19 cellular contexts compared by ENCODE assay signal in genomic region chr2:233453111-233453915, GRCh38.
DNase-seq lines count a peak whose midpoint lies in the region; ATAC-seq and TF ChIP-seq lines count a peak whose summit lies in the region.
"Had no signal": no experiment of that assay in that cellular context is flagged by ENCODE, and none has a peak within 500 bp of the region (broad histone marks: within the 10 kb centered on the region; RNA-seq: fewer than 3 reads in every experiment).

No MANE protein-coding gene starts in this region.

- no peak for TF ChIP-seq POLR2A in stomach (IDR thresholded peaks at IDR 0.05)

- peaks cover 16 to 51% (median 44%) of the 10 kb centered on the region in 3 experiments; a peak in 6 of 7 replicates for H3K36me3 Mint-ChIP-seq in H9 (ENCODE audit: insufficient read depth in 1 of 3, low read depth in 3 of 3)
- H3K36me3 Mint-ChIP-seq in central memory CD8-positive, alpha-beta T cell (ENCODE audit: insufficient read depth) = peaks cover 62% of the 10 kb centered on the region
- H3K36me3 Mint-ChIP-seq in naive thymus-derived CD8-positive, alpha-beta T cell = peaks cover 0 to 91% (median 27%) of the 10 kb centered on the region in 3 donors

- no peak overlapping the region for H4K91ac ChIP-seq in H9 (ENCODE audit: insufficient read length, low read depth, low read length)

- no peak overlapping the region for H3K4me3 Mint-ChIP-seq in H9
- no peak overlapping the region for H3K4me3 Mint-ChIP-seq in central memory CD8-positive, alpha-beta T cell
- no peak overlapping the region for H3K4me3 Mint-ChIP-seq in naive thymus-derived CD8-positive, alpha-beta T cell
- H3K4me3 Mint-ChIP-seq: activated CD8-positive, alpha-beta memory T cell treated with anti-CD3 and anti-CD28 coated beads, Interleukin-2, amount 10 ng/mL, durations not matched to agents 7 days and 5 days had no signal

- peaks cover 5 to 12% of the 10 kb centered on the region in 2 experiments for H3K4me1 Mint-ChIP-seq in H9
- peaks cover under 1% of the 10 kb centered on the region for H3K4me1 Mint-ChIP-seq in central memory CD8-positive, alpha-beta T cell
- peaks cover 0 to 11% (median 6%) of the 10 kb centered on the region in 4 donors for H3K4me1 Mint-ChIP-seq in naive thymus-derived CD8-positive, alpha-beta T cell

- H3K27ac Mint-ChIP-seq in H9 = peak overlapping the region in 2 of 3 experiments; percentile 55 to 64; a peak in 4 of 7 replicates
- peak overlapping the region; percentile 46 for H3K27ac Mint-ChIP-seq in central memory CD8-positive, alpha-beta T cell (ENCODE audit: low read depth)
- H3K27ac Mint-ChIP-seq in naive thymus-derived CD8-positive, alpha-beta T cell = peak overlapping the region in 7 of 10 donors; percentile 18 to 76 (median 56)
- H3K27ac Mint-ChIP-seq: activated CD8-positive, alpha-beta memory T cell treated with anti-CD3 and anti-CD28 coated beads, Interleukin-2, amount 10 ng/mL, durations not matched to agents 7 days and 5 days had no signal

- H2BK12ac ChIP-seq in H9 (ENCODE audit: insufficient read length, low read depth, low read length) = no peak overlapping the region

- H3K36me3 ChIP-seq in stomach = peaks cover 96 to 100% (median 100%) of the 10 kb centered on the region in 4 donors

- H3K56ac ChIP-seq in H9 (ENCODE audit: insufficient read length, low read depth, low read length) = no peak overlapping the region

- no peak overlapping the region for H3T11ph ChIP-seq in H9 (ENCODE audit: low read length)

- no peaks in the 10 kb centered on the region for H3K79me2 ChIP-seq in H9 (ENCODE audit: insufficient read depth, low read length)

- H3K9ac ChIP-seq in H9 (ENCODE audit: extremely low read depth, insufficient read length, low read length) = no peak overlapping the region

- H3K4ac ChIP-seq in H9 (ENCODE audit: low read depth, low read length) = no peak overlapping the region

- H4K20me1 ChIP-seq in H9 (ENCODE audit: control insufficient read depth, insufficient read depth, insufficient read length) = no peaks in the 10 kb centered on the region

- H3K23ac ChIP-seq in H9 (ENCODE audit: insufficient read length, low read depth, low read length) = no peak overlapping the region

- no peak overlapping the region for H3K4me3 ChIP-seq in stomach
- H3K4me3 ChIP-seq: skin epidermis had no signal

- H2BK20ac ChIP-seq in H9 (ENCODE audit: low read depth, low read length, poor library complexity, severe bottlenecking) = no peak overlapping the region

- intact Hi-C loops in stomach (cut with DNase I; ENCODE audit: low total_unique reads) = no loop called here

- H2BK120ac ChIP-seq in H9 (ENCODE audit: low read depth, low read length, poor library complexity, severe bottlenecking) = no peak overlapping the region

- H3K79me1 ChIP-seq in H9 (ENCODE audit: insufficient read depth, low read depth, low read length, poor library complexity, severe bottlenecking) = no peaks in the 10 kb centered on the region

- DNase-seq in H9 = no peak
- DNase-seq in central memory CD8-positive, alpha-beta T cell (ENCODE audit: low spot score in 2 of 2) = no peak
- peak in 1 of 10 donors; percentile 24 for DNase-seq in naive thymus-derived CD8-positive, alpha-beta T cell
- no peak for DNase-seq in stomach
- no peak for DNase-seq in NCI-H69 (lab: John Stamatoyannopoulos, UW)
- no peak for DNase-seq in NCI-H1092 treated with DMSO at 0.1 percent for 48 hours (lab: John Stamatoyannopoulos, UW)
- DNase-seq in OCI-M2 (lab: John Stamatoyannopoulos, UW; ENCODE audit: unreplicated experiment) = no peak
- DNase-seq: activated CD8-positive, alpha-beta memory T cell treated with anti-CD3 and anti-CD28 coated beads, Interleukin-2, amount 10 ng/mL, durations not matched to agents 7 days and 5 days; activated gamma-delta T cell; AML-193; Caco-2; EL; hippocampal formation; NCI-H1436 treated with DMSO at 0.1 percent for 48 hours; NCI-H2171 treated with DMSO at 0.1 percent for 48 hours; NCI-H82; PC-3; T-helper 9 cell had no signal

- H3K27ac ChIP-seq in H9 (ENCODE audit: insufficient read length, low read depth, low read length) = no peak overlapping the region
- peak overlapping the region in 4 of 5 donors; percentile 9 to 49 (median 26) for H3K27ac ChIP-seq in stomach
- H3K27ac ChIP-seq: skin epidermis had no signal

- no peaks in the 10 kb centered on the region for H3K27me3 Mint-ChIP-seq in H9 (ENCODE audit: low read depth)
- no peaks in the 10 kb centered on the region for H3K27me3 Mint-ChIP-seq in central memory CD8-positive, alpha-beta T cell
- no peaks in the 10 kb centered on the region for H3K27me3 Mint-ChIP-seq in naive thymus-derived CD8-positive, alpha-beta T cell
- H3K27me3 Mint-ChIP-seq: activated CD8-positive, alpha-beta memory T cell treated with anti-CD3 and anti-CD28 coated beads, Interleukin-2, amount 10 ng/mL, durations not matched to agents 7 days and 5 days had no signal

- H3K4me1 ChIP-seq in H9 (ENCODE audit: insufficient read depth, low read length) (0 out of 2 replicates have a peak, but pooled peaks cover 2% of the 10 kb centered on the region), stomach (peaks cover 4 to 25% (median 13%) of the 10 kb centered on the region in 4 donors)

- TF ChIP-seq EP300 in stomach (IDR thresholded peaks at IDR 0.05) = no peak

- no peak overlapping the region for H2BK5ac ChIP-seq in H9 (ENCODE audit: insufficient read length, low read length)

- no CpG with 5 or more reads among the region's 10 CpGs for WGBS in H9 (ENCODE audit: extremely low coverage, insufficient read length, low lambda C conversion rate)
- WGBS in stomach, 5 donors = 69 to 82% (median 73%) methylated on average over 10 of the region's 10 CpGs

- no peak overlapping the region for H2BK15ac ChIP-seq in H9 (ENCODE audit: low read depth, low read length)

- H4K8ac ChIP-seq in H9 (replicated peaks; ENCODE audit: insufficient read length, low read depth, low read length) = no peak overlapping the region

- no peak overlapping the region for H3K18ac ChIP-seq in H9 (ENCODE audit: insufficient read length, low read depth, low read length)

- TF ChIP-seq CTCF in H9 (conservative IDR thresholded peaks at IDR 0.05) = no peak
- TF ChIP-seq CTCF in stomach (IDR thresholded peaks at IDR 0.05) = no peak

- H4K5ac ChIP-seq in H9 (ENCODE audit: insufficient read length, low read depth, low read length) = no peak overlapping the region

- H3K4me2 ChIP-seq in H9 (ENCODE audit: insufficient read depth, insufficient read length, low read length) = no peak overlapping the region

- H3K9me3 ChIP-seq in H9 (ENCODE audit: control insufficient read depth, low read depth, low read length) (no peaks in the 10 kb centered on the region), stomach (no peaks in the 10 kb centered on the region)
- H3K9me3 ChIP-seq: Caco-2 had no signal

- no peaks in the 10 kb centered on the region for H3K27me3 ChIP-seq in H9 (ENCODE audit: insufficient read depth, low read length)
- H3K27me3 ChIP-seq in stomach = no peaks in the 10 kb centered on the region

- H3K14ac ChIP-seq in H9 (ENCODE audit: insufficient read depth, low read length) = no peak overlapping the region

- no peak overlapping the region for H2AFZ ChIP-seq in H9 (ENCODE audit: low read length)

- H2AK5ac ChIP-seq in H9 (ENCODE audit: insufficient read length, low read length) = no peak overlapping the region

- POLR2A ChIA-PET in naive thymus-derived CD8-positive, alpha-beta T cell (lab: Charles Lee) = no interaction called here

- no peaks in the 10 kb centered on the region for H3K9me3 Mint-ChIP-seq in H9
- no peaks in the 10 kb centered on the region for H3K9me3 Mint-ChIP-seq in central memory CD8-positive, alpha-beta T cell
- H3K9me3 Mint-ChIP-seq in naive thymus-derived CD8-positive, alpha-beta T cell = no peaks in the 10 kb centered on the region

- no peaks in the 10 kb centered on the region for H3K23me2 ChIP-seq in H9 (ENCODE audit: insufficient read length, low read depth, low read length, poor library complexity, severe bottlenecking)

- ATAC-seq in central memory CD8-positive, alpha-beta T cell (replicated peaks; ENCODE audit: extremely low read depth, poor library complexity, severe bottlenecking) = no peak
- ATAC-seq in naive thymus-derived CD8-positive, alpha-beta T cell = no peak
- ATAC-seq: activated CD8-positive, alpha-beta memory T cell treated with anti-CD3 and anti-CD28 coated beads, Interleukin-2, amount 10 ng/mL, durations not matched to agents 7 days and 5 days; PC-3 had no signal
